12 cellular contexts compared by ENCODE assay signal in genomic region chr6:100175814-100176275, GRCh38.
DNase-seq lines count a peak whose midpoint lies in the region; ATAC-seq and TF ChIP-seq lines count a peak whose summit lies in the region.
"Had no signal": no experiment of that assay in that cellular context is flagged by ENCODE, and none has a peak within 500 bp of the region (broad histone marks: within the 10 kb centered on the region; RNA-seq: fewer than 3 reads in every experiment).

No MANE protein-coding gene starts in this region.

- peaks cover 24% of the 10 kb centered on the region for H3K4me1 Mint-ChIP-seq in Calu3 (ENCODE audit: low read depth, unreplicated experiment)

- no peaks in the 10 kb centered on the region for H3K9me3 ChIP-seq in neuronal stem cell (replicated peaks in 1 of 2; ENCODE audit: control insufficient read depth in 2 of 2, insufficient read depth in 1 of 2, low read depth in 1 of 2, low read length in 2 of 2)
- no peaks in the 10 kb centered on the region for H3K9me3 ChIP-seq in prostate gland

- H3K4me2 ChIP-seq in neuronal stem cell (ENCODE audit: insufficient read depth, low read length, poor library complexity, severe bottlenecking) = no peak overlapping the region

- intact Hi-C loops in Calu3 (cut with micrococcal nuclease; ENCODE audit: unreplicated experiment) = loop anchor here (2.0 kb wide), 3 partner anchors 53 to 303 kb away; no protein-coding TSS in a partner anchor
- intact Hi-C loops in prostate gland (cut with DNase I) = no loop called here

- H2BK5ac ChIP-seq in neuronal stem cell (ENCODE audit: low read length) = no peak overlapping the region

- no peak overlapping the region for H4K8ac ChIP-seq in neuronal stem cell (ENCODE audit: low read depth, low read length)

- no peak overlapping the region for H2BK12ac ChIP-seq in neuronal stem cell (ENCODE audit: low read length)

- CTCF ChIA-PET in Calu3 (lab: Charles Lee) = interaction anchor here (1.2 to 1.7 kb wide), 3 partner anchors 52 to 285 kb away, joined by 3 to 13 read pairs (median 3); no protein-coding TSS in a partner anchor

- no peak overlapping the region for H3K27ac ChIP-seq in neuronal stem cell (replicated peaks; ENCODE audit: low read length)
- H3K27ac ChIP-seq in prostate gland = no peak overlapping the region
- H3K27ac ChIP-seq: cardiac muscle cell had no signal

- BruUV-seq in Calu3 (replicated peaks; lab: Mats Ljungman, UMichigan) = no TSS peak

- peaks cover 0 to 6% of the 10 kb centered on the region in 2 donors for H3K4me1 ChIP-seq in neuronal stem cell (ENCODE audit: control insufficient read depth in 2 of 2, insufficient read depth in 1 of 2, low read depth in 1 of 2, low read length in 2 of 2)
- no peaks in the 10 kb centered on the region for H3K4me1 ChIP-seq in prostate gland (replicated peaks)

- no CpG with 5 or more reads among the region's 1 CpG for WGBS in neuronal stem cell (ENCODE audit: extremely low coverage in 2 of 2, insufficient read length in 2 of 2, insufficient replicate concordance in 1 of 2), 2 donors
- WGBS in prostate gland = 0% methylated on average over 1 of the region's 1 CpG

- H2AK5ac ChIP-seq in neuronal stem cell (ENCODE audit: low read depth, low read length) = no peak overlapping the region

- DNase-seq in Calu3 (peak; percentile 31), NCI-H69 (lab: John Stamatoyannopoulos, UW) (peak; percentile 22), fibroblast of mammary gland (ENCODE audit: low read depth) (peak; percentile 95), neuronal stem cell (ENCODE audit: low spot score) (no peak), HK-2 (ENCODE audit: unreplicated experiment) (no peak), prostate gland (ENCODE audit: low spot score) (no peak)
- DNase-seq: activated CD4-positive, alpha-beta T cell treated with anti-CD3 and anti-CD28 coated beads, Interleukin-2, amount 50 U/mL, for 48 hours; KG1 had no signal

- TF ChIP-seq CTCF in Calu3 (IDR thresholded peaks at IDR 0.05; ENCODE audit: unreplicated experiment) (no peak), fibroblast of mammary gland (conservative IDR thresholded peaks at IDR 0.05; ENCODE audit: control insufficient read depth, insufficient read depth, low read depth, low read length) (no peak), prostate gland (IDR thresholded peaks at IDR 0.05) (no peak)

- no peak overlapping the region for H3K4me3 Mint-ChIP-seq in Calu3 (ENCODE audit: low read depth, unreplicated experiment)

- H2AFZ ChIP-seq in neuronal stem cell (ENCODE audit: low read length) = peak overlapping the region; percentile 7

- H3K27me3 ChIP-seq in neuronal stem cell (ENCODE audit: control insufficient read depth in 3 of 3, insufficient read depth in 3 of 3, low read depth in 1 of 3, low read length in 3 of 3) (no peaks in the 10 kb centered on the region), prostate gland (replicated peaks; ENCODE audit: insufficient read depth) (no peaks in the 10 kb centered on the region)
- H3K27me3 ChIP-seq: cardiac muscle cell had no signal

- H4K91ac ChIP-seq in neuronal stem cell (ENCODE audit: low read depth, low read length, poor library complexity) = no peak overlapping the region

- ATAC-seq in GM18909 (IDR thresholded peaks at IDR 0.05; ENCODE audit: poor library complexity, unreplicated experiment) = no peak
- no peak for ATAC-seq in GM18873 (IDR thresholded peaks at IDR 0.05; ENCODE audit: low FRiP score, unreplicated experiment)

- no peaks in the 10 kb centered on the region for H3K27me3 Mint-ChIP-seq in Calu3 (ENCODE audit: unreplicated experiment)

- H3K4me3 ChIP-seq in fibroblast of mammary gland (ENCODE audit: control insufficient read depth, low read depth, low read length) (no peak overlapping the region), neuronal stem cell (ENCODE audit: low read length in 2 of 2) (no peak overlapping the region), prostate gland (no peak overlapping the region)
- H3K4me3 ChIP-seq: cardiac muscle cell, skin epidermis had no signal

- no peaks in the 10 kb centered on the region for H3K36me3 Mint-ChIP-seq in Calu3 (ENCODE audit: insufficient read depth, unreplicated experiment)

- no peak overlapping the region for H2BK120ac ChIP-seq in neuronal stem cell (ENCODE audit: low read depth, low read length)

- no peaks in the 10 kb centered on the region for H3K79me1 ChIP-seq in neuronal stem cell (ENCODE audit: low read depth, low read length)

- H3K27ac Mint-ChIP-seq in Calu3 (ENCODE audit: unreplicated experiment) = peak overlapping the region; percentile 77

- H3K23ac ChIP-seq in neuronal stem cell (ENCODE audit: low read depth, low read length, poor library complexity) = no peak overlapping the region

- TF ChIP-seq POLR2A in prostate gland (IDR thresholded peaks at IDR 0.05) = no peak

- H3K14ac ChIP-seq in neuronal stem cell (ENCODE audit: low read length) = no peak overlapping the region

- H3K9ac ChIP-seq in neuronal stem cell (ENCODE audit: low read depth, low read length, poor library complexity) = no peak overlapping the region

- no peaks in the 10 kb centered on the region for H3K36me3 ChIP-seq in neuronal stem cell (replicated peaks in 1 of 2; ENCODE audit: control insufficient read depth in 2 of 2, insufficient read depth in 2 of 2, low read length in 2 of 2)
- H3K36me3 ChIP-seq in prostate gland = no peaks in the 10 kb centered on the region
- H3K36me3 ChIP-seq: cardiac muscle cell had no signal

- no peak overlapping the region for H3K4ac ChIP-seq in neuronal stem cell (ENCODE audit: low read length)

- no peaks in the 10 kb centered on the region for H3K9me3 Mint-ChIP-seq in Calu3 (ENCODE audit: low read depth, unreplicated experiment)

- no peak overlapping the region for H2BK15ac ChIP-seq in neuronal stem cell (ENCODE audit: low read length)

- no peak overlapping the region for H3K18ac ChIP-seq in neuronal stem cell (ENCODE audit: low read length)

Comparison
In these comparisons a context has a peak if more than half of its experiments do, and no peak if none do; other contexts are left out.
1. DNase-seq: peak in Calu3 (single experiment), NCI-H69 (single experiment) and fibroblast of mammary gland (single experiment); none in neuronal stem cell (single experiment), HK-2 (single experiment) and prostate gland (single experiment).